9 cellular contexts compared by ENCODE assay signal in the genomic region with DNA sequence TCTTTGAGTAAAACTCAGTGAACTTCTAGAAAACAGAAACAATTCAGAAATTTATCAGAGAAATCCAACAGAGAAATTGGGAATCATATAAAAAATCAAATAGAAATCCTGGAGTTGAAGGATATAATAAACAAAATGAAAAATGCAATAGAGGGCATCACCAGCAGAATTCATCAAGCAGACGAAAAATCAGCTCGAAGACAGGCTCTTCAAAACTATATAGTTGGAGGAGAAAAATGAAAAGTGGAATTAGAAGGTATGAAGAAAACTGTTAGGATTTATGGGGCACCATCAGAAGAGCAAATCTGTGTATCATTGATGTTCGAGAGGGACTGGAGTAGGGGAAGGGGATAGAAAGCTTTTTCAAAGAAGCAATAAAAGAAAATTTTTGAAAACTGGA.
"Had no signal": no experiment of that assay in that cellular context is flagged by ENCODE, and none has a peak within 500 bp of the region (broad histone marks: within the 10 kb centered on the region; RNA-seq: fewer than 3 reads in every experiment).

No MANE protein-coding gene starts in this region.

- ATAC-seq: HCT116 had no signal

- H3K4me3 ChIP-seq: GM23248, HAP-1 had no signal

- H3K9ac ChIP-seq: GM23248 had no signal

- H3K4me3 Mint-ChIP-seq: HFFc6 had no signal

- DNase-seq: GM23248, GOT3, H7, HFFc6, IMR-90, KG1 had no signal

- H3K27ac Mint-ChIP-seq: HFFc6 had no signal

- H3K36me3 ChIP-seq: HAP-1 had no signal

- H3K27ac ChIP-seq: GM23248, HL-60 had no signal

- H2AFZ ChIP-seq: GM23248 had no signal
